13 cellular contexts compared by ENCODE assay signal in the genomic region with DNA sequence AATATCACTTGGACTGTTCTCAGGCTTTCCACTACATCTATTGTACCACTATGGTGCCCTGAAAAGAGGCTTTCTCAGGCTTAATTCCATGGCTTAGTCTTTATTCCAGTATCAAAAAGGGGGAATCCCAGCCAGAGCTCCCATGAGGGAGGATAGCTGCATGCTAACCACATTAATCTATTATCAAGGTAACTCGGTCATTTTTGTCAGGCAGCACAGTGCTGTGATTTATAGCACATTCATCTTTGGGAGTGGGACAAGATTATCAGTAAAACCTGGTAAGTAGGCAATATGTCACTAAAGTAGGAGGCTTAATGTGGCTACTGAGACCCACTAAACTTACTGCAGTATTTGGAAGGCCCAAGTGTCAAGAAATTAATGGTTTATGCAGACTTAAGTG. TPM values are rescaled to one million over a fixed set of nuclear protein-coding genes. Genes with fewer than 3 reads are reported as not detected.
DNase-seq lines count a peak whose midpoint lies in the region; ATAC-seq and FAIRE-seq lines count a peak whose summit lies in the region.
"Had no signal": no experiment of that assay in that cellular context is flagged by ENCODE, and none has a peak within 500 bp of the region (broad histone marks: within the 10 kb centered on the region; RNA-seq: fewer than 3 reads in every experiment).

No MANE protein-coding gene starts in this region.

- no peak for DNase-seq in activated T-cell treated with anti-CD3 and anti-CD28 coated beads, Interleukin-2, amount 50 U/mL, for 24 hours
- DNase-seq in activated T-cell treated with anti-CD3 and anti-CD28 coated beads for 4 hours (no peak), GM19239 (ENCODE audit: insufficient read length, low spot score) (no peak), NCI-H2029 (lab: John Stamatoyannopoulos, UW) (no peak)
- DNase-seq in naive thymus-derived CD8-positive, alpha-beta T cell = no peak
- DNase-seq in effector CD4-positive, alpha-beta T cell = no peak
- DNase-seq: HCEC 1CT, heart right ventricle, NCI-H187, NCI-H446, Right ventricle myocardium superior had no signal

- peak overlapping the region; percentile 99 for H3K27ac Mint-ChIP-seq in activated T-cell treated with anti-CD3 and anti-CD28 coated beads, Interleukin-2, amount 50 U/mL, for 24 hours
- H3K27ac Mint-ChIP-seq in activated T-helper 17 cell treated with anti-CD3 and anti-CD28 coated beads, Interleukin-2, amount 50 U/mL, for 72 hours = peak overlapping the region; percentile 88
- peak overlapping the region; percentile 90 to 99 (median 96) for H3K27ac Mint-ChIP-seq in naive thymus-derived CD8-positive, alpha-beta T cell

- no peak for ATAC-seq in activated T-helper 17 cell treated with anti-CD3 and anti-CD28 coated beads, Interleukin-2, amount 50 U/mL, for 72 hours (replicated peaks)
- ATAC-seq in naive thymus-derived CD8-positive, alpha-beta T cell = no peak
- ATAC-seq in GM19452 (IDR thresholded peaks at IDR 0.05; ENCODE audit: unreplicated experiment) = no peak
- ATAC-seq: heart right ventricle had no signal

- H3K4me3 Mint-ChIP-seq in activated T-cell treated with anti-CD3 and anti-CD28 coated beads, Interleukin-2, amount 50 U/mL, for 24 hours = peak overlapping the region; percentile 86
- peak overlapping the region; percentile 88 for H3K4me3 Mint-ChIP-seq in activated T-helper 17 cell treated with anti-CD3 and anti-CD28 coated beads, Interleukin-2, amount 50 U/mL, for 72 hours
- H3K4me3 Mint-ChIP-seq in naive thymus-derived CD8-positive, alpha-beta T cell = peak overlapping the region; percentile 80 to 93 (median 90)

- H3K27me3 Mint-ChIP-seq in activated T-cell treated with anti-CD3 and anti-CD28 coated beads, Interleukin-2, amount 50 U/mL, for 24 hours = no peaks in the 10 kb centered on the region
- H3K27me3 Mint-ChIP-seq in activated T-helper 17 cell treated with anti-CD3 and anti-CD28 coated beads, Interleukin-2, amount 50 U/mL, for 72 hours = no peaks in the 10 kb centered on the region
- H3K27me3 Mint-ChIP-seq in naive thymus-derived CD8-positive, alpha-beta T cell = no peaks in the 10 kb centered on the region

- H3K9me3 Mint-ChIP-seq in activated T-cell treated with anti-CD3 and anti-CD28 coated beads, Interleukin-2, amount 50 U/mL, for 24 hours = no peaks in the 10 kb centered on the region
- H3K9me3 Mint-ChIP-seq in activated T-helper 17 cell treated with anti-CD3 and anti-CD28 coated beads, Interleukin-2, amount 50 U/mL, for 72 hours = no peaks in the 10 kb centered on the region
- H3K9me3 Mint-ChIP-seq in naive thymus-derived CD8-positive, alpha-beta T cell = no peaks in the 10 kb centered on the region

- H3K4me1 Mint-ChIP-seq in activated T-cell treated with anti-CD3 and anti-CD28 coated beads, Interleukin-2, amount 50 U/mL, for 24 hours (ENCODE audit: low read depth) = peaks cover 92% of the 10 kb centered on the region
- H3K4me1 Mint-ChIP-seq in activated T-helper 17 cell treated with anti-CD3 and anti-CD28 coated beads, Interleukin-2, amount 50 U/mL, for 72 hours = peaks cover 48% of the 10 kb centered on the region
- peaks cover 47 to 96% (median 88%) of the 10 kb centered on the region in 4 donors for H3K4me1 Mint-ChIP-seq in naive thymus-derived CD8-positive, alpha-beta T cell

- FAIRE-seq in GM19239 (lab: Jason Lieb, UNC) = peak; percentile 71

- POLR2A ChIA-PET in naive thymus-derived CD8-positive, alpha-beta T cell (lab: Charles Lee) = interaction anchor here (0.9 to 20.6 kb wide), 6 partner anchors 10 to 528 kb away, joined by 3 to 879 read pairs (median 98); no protein-coding TSS in a partner anchor

- peaks cover 97% of the 10 kb centered on the region for H3K36me3 Mint-ChIP-seq in activated T-cell treated with anti-CD3 and anti-CD28 coated beads, Interleukin-2, amount 50 U/mL, for 24 hours (ENCODE audit: low read depth)
- peaks cover 100% of the 10 kb centered on the region for H3K36me3 Mint-ChIP-seq in activated T-helper 17 cell treated with anti-CD3 and anti-CD28 coated beads, Interleukin-2, amount 50 U/mL, for 72 hours (ENCODE audit: low read depth)
- peaks cover 46 to 95% (median 66%) of the 10 kb centered on the region in 3 donors for H3K36me3 Mint-ChIP-seq in naive thymus-derived CD8-positive, alpha-beta T cell

RNA-seq across cellular contexts. Expression of gene DAD1, which starts 58.9 kb away (rescaled TPM):
- 100 to 1,000 TPM; 218 to 229 TPM for total RNA-seq in activated T-helper 17 cell treated with anti-CD3 and anti-CD28 coated beads, Interleukin-2, amount 50 U/mL, for 72 hours
- 100 to 1,000 TPM; 120 to 122 TPM for total RNA-seq in naive thymus-derived CD8-positive, alpha-beta T cell
- 100 to 1,000 TPM; 610 to 660 (median 642) TPM for polyA plus RNA-seq in naive thymus-derived CD8-positive, alpha-beta T cell
